In the genomic region with DNA sequence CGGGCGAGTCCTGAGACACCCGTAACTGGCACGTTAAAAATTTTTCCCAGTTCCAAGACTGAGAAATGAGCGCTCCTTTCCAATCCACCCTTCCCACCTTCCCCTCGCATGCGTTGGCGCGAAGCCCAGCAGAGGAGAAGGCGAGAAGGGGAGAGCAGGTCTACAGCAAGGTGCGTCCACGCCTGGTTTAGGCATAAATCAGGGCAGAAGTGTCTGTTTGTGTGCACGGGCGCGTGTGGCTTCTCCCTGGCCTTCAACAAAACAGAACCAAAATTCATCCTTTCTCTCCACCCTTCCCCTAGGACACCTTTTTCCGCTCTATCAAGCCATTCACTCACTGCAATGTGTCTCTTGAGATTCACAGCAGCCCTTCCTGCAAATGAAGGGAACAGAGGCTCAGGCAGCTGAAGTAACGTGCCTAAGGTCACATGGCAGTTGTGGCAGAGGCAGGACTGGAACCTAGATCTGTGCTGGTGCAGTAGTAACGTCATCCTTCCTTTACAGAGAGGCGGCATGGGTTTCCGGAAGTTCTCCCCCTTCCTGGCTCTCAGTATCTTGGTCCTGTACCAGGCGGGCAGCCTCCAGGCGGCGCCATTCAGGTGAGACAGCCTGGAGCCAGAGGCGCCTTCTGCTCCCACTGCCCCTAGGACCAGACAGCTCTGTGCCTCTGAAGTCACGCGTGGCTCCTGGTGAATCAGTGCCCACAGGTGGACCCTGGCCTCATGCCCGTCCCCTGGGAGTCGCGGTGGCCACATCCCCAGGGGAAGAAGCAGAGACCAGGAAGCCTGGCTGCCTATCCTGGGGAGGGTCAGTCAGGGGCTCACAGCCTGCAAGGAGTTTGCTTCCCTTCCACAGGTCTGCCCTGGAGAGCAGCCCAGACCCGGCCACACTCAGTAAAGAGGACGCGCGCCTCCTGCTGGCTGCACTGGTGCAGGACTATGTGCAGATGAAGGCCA, we compare ENCODE assay signal across 8 cellular contexts. TPM values are rescaled to one million over a fixed set of nuclear protein-coding genes. Genes with fewer than 3 reads are reported as not detected.
DNase-seq lines count a peak whose midpoint lies in the region; ATAC-seq and TF ChIP-seq lines count a peak whose summit lies in the region.

No MANE protein-coding gene starts in this region.

- TF ChIP-seq CTCF in AG09309 (IDR thresholded peaks at IDR 0.05; ENCODE audit: control insufficient read depth, insufficient read depth, low read depth, low read length, missing control alignments) (peak; percentile 79), chondrocyte (IDR thresholded peaks at IDR 0.05) (peak; percentile 82)

- no peaks in the 10 kb centered on the region for H3K36me3 Mint-ChIP-seq in chondrocyte (ENCODE audit: low read depth)

- peaks cover 9% of the 10 kb centered on the region for H3K9me3 Mint-ChIP-seq in chondrocyte (ENCODE audit: low read depth)

- peaks cover 19% of the 10 kb centered on the region for H3K27me3 Mint-ChIP-seq in chondrocyte (ENCODE audit: low read depth)

- ATAC-seq in GM19023 (IDR thresholded peaks at IDR 0.05; ENCODE audit: unreplicated experiment) (peak; percentile 95), HG03175 (IDR thresholded peaks at IDR 0.05; ENCODE audit: unreplicated experiment) (peak; percentile 94)

- no peaks in the 10 kb centered on the region for H3K4me1 Mint-ChIP-seq in chondrocyte (ENCODE audit: low read depth)

- no peak overlapping the region for H3K4me3 Mint-ChIP-seq in chondrocyte (ENCODE audit: unreplicated experiment)

- DNase-seq in AG09309 (ENCODE audit: low read depth) (peak; percentile 7), NCI-H226 (peak; percentile 15), chondrocyte (ENCODE audit: low spot score) (no peak), left kidney (ENCODE audit: low read depth, low spot score) (peak; percentile 96)
- peak; percentile 72 for DNase-seq in activated CD4-positive, alpha-beta T cell treated with anti-CD3 and anti-CD28 coated beads for 1 hour
- DNase-seq in stimulated activated CD4-positive, alpha-beta T cell treated with anti-CD3 and anti-CD28 coated beads, Interleukin-4, amount 100 ng/mL, for 1 hour, result peak; percentile 91

- H3K27ac Mint-ChIP-seq in chondrocyte (ENCODE audit: unreplicated experiment), result no peak overlapping the region

- peak overlapping the region; percentile 3; the same call in 1 of the 2 replicates for H3K4me3 ChIP-seq in AG09309 (ENCODE audit: control insufficient read depth, low read depth, low read length)

RNA-seq across cellular contexts. Expression of a gene that starts 1.1 kb away (rescaled TPM):
- total RNA-seq in chondrocyte, result not detected in 3 replicates

RNA-seq across cellular contexts. Expression of a gene that starts 40.2 kb away (rescaled TPM):
- not detected in 3 replicates for total RNA-seq in chondrocyte
